ENCODE assay signal across 12 cellular contexts in genomic region chr9:86794356-86795046, GRCh38.
DNase-seq lines count a peak whose midpoint lies in the region; ATAC-seq, FAIRE-seq and TF ChIP-seq lines count a peak whose summit lies in the region.
"Had no signal": no experiment of that assay in that cellular context is flagged by ENCODE, and none has a peak within 500 bp of the region (broad histone marks: within the 10 kb centered on the region; RNA-seq: fewer than 3 reads in every experiment).

No MANE protein-coding gene starts in this region.

- H3K4me2 ChIP-seq in mesenchymal stem cell (ENCODE audit: low read length, poor library complexity, severe bottlenecking): no peak overlapping the region

- H2AFZ ChIP-seq in mesenchymal stem cell (ENCODE audit: low read depth, low read length): no peak overlapping the region

- intact Hi-C loops in tibial artery (cut with DNase I; ENCODE audit: low total_unique reads): no loop called here

- no peaks in the 10 kb centered on the region for H3K79me1 ChIP-seq in mesenchymal stem cell (replicated peaks; ENCODE audit: low read length, poor library complexity, severe bottlenecking)

- no peak for TF ChIP-seq CTCF in tibial artery (IDR thresholded peaks at IDR 0.05)

- peak; percentile 23 for DNase-seq in LHCN-M2 (ENCODE audit: low read depth)
- DNase-seq in mesenchymal stem cell: peak; percentile 37
- DNase-seq in tibial artery: no peak
- DNase-seq in stimulated activated CD4-positive, alpha-beta T cell treated with anti-CD3 and anti-CD28 coated beads, Interleukin-1b, Interleukin-23, amount 100 ng/mL, for 48 hours: no peak
- DNase-seq: activated CD4-positive, alpha-beta memory T cell treated with anti-CD3 and anti-CD28 coated beads for 36 hours; activated naive CD4-positive, alpha-beta T cell treated with anti-CD3 and anti-CD28 coated beads for 36 hours; DMS153; effector CD8-positive, alpha-beta T cell; NCI-H1417 treated with DMSO at 0.1 percent for 48 hours had no signal

- no peak overlapping the region for H3K14ac ChIP-seq in mesenchymal stem cell (ENCODE audit: low read length in 2 of 2)

- peaks cover 7% of the 10 kb centered on the region for H3K4me1 ChIP-seq in mesenchymal stem cell (ENCODE audit: control insufficient read depth, insufficient read depth, low read depth, low read length)
- H3K4me1 ChIP-seq in tibial artery: peaks cover 0 to 22% (median 0%) of the 10 kb centered on the region in 4 donors

- H3K27ac ChIP-seq in mesenchymal stem cell (ENCODE audit: low read length, poor library complexity, severe bottlenecking) (peak overlapping the region; percentile 26), tibial artery (peak overlapping the region in 1 of 2 donors; percentile 16)

- H3K23ac ChIP-seq in mesenchymal stem cell (ENCODE audit: low read length in 2 of 2): no peak overlapping the region

- WGBS in mesenchymal stem cell: 77% methylated on average over 1 of the region's 3 CpGs

- no peak overlapping the region for H4K91ac ChIP-seq in mesenchymal stem cell (ENCODE audit: low read length)

- H3K4me3 ChIP-seq in mesenchymal stem cell (ENCODE audit: insufficient read depth in 1 of 2, low read depth in 1 of 2, low read length in 2 of 2): peak overlapping the region in 1 of 2 experiments; percentile 60
- H3K4me3 ChIP-seq in tibial artery: peak overlapping the region; percentile 3 to 11

- peak; percentile 46 for FAIRE-seq in endometrium (lab: Jason Lieb, UNC)

- H2BK5ac ChIP-seq in mesenchymal stem cell (ENCODE audit: low read depth, low read length, poor library complexity, severe bottlenecking): no peak overlapping the region

- H3K9me3 ChIP-seq in mesenchymal stem cell (ENCODE audit: control insufficient read depth, low read length) (no peaks in the 10 kb centered on the region), tibial artery (no peaks in the 10 kb centered on the region)

- no peak overlapping the region for H2BK15ac ChIP-seq in mesenchymal stem cell (ENCODE audit: low read depth, poor library complexity, severe bottlenecking)

- H3K27me3 ChIP-seq in mesenchymal stem cell (ENCODE audit: control insufficient read depth in 1 of 2, insufficient read depth in 1 of 2, low read length in 2 of 2) (no peaks in the 10 kb centered on the region), tibial artery (no peaks in the 10 kb centered on the region)

- peak overlapping the region; percentile 70 for H3K9ac ChIP-seq in mesenchymal stem cell (ENCODE audit: low read length)

- H3K18ac ChIP-seq in mesenchymal stem cell (ENCODE audit: low read depth in 1 of 2, low read length in 2 of 2): no peak overlapping the region

- no peak overlapping the region for H2AK5ac ChIP-seq in mesenchymal stem cell (ENCODE audit: low read length, severe bottlenecking)

- H2BK120ac ChIP-seq in mesenchymal stem cell (ENCODE audit: low read depth, low read length): no peak overlapping the region

- H4K8ac ChIP-seq in mesenchymal stem cell (ENCODE audit: low read length): no peak overlapping the region

- no peaks in the 10 kb centered on the region for H3K36me3 ChIP-seq in mesenchymal stem cell (ENCODE audit: control insufficient read depth in 1 of 2, insufficient read depth in 2 of 2, low read depth in 1 of 2, low read length in 2 of 2)
- H3K36me3 ChIP-seq in tibial artery: no peaks in the 10 kb centered on the region

- no peak overlapping the region for H2BK12ac ChIP-seq in mesenchymal stem cell (ENCODE audit: low read length in 2 of 2)

- no peak for ATAC-seq in HG03442 (IDR thresholded peaks at IDR 0.05; ENCODE audit: unreplicated experiment)
- no peak for ATAC-seq in GM21786 (IDR thresholded peaks at IDR 0.05; ENCODE audit: unreplicated experiment)

- no peak overlapping the region for H3K4ac ChIP-seq in mesenchymal stem cell (ENCODE audit: low read depth in 1 of 2, low read length in 2 of 2)

Comparison
In these comparisons a context has a peak if more than half of its experiments do, and no peak if none do; other contexts are left out.
1. DNase-seq: peak in LHCN-M2 (single experiment) and mesenchymal stem cell (single experiment); none in tibial artery (0 of 2) and stimulated activated CD4-positive, alpha-beta T cell treated with anti-CD3 and anti-CD28 coated beads, Interleukin-1b, Interleukin-23, amount 100 ng/mL, for 48 hours (single experiment).